In the genomic region with DNA sequence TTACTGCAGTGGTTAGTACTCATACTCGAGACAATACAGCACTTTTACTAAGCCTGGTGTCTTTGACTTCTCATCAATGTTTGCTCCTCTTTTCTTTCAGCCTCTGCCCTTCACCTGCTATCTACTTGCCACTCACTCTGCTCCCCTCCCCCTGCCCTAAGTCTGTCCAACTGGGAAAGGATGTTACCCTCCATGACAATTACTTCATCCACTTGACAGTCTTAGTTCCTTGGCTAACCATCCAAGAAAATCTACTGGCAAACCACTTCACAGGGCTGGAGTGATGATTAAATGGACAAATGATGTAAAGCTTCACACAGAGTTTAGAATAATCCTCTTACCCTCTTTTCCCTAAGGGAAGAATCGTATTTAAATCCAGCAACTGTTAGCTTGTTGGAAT, we compare ENCODE assay signal across 21 cellular contexts.
"Had no signal": no experiment of that assay in that cellular context is flagged by ENCODE, and none has a peak within 500 bp of the region (broad histone marks: within the 10 kb centered on the region; RNA-seq: fewer than 3 reads in every experiment).

No MANE protein-coding gene starts in this region.

- ATAC-seq: heart left ventricle; left lobe of liver; naive thymus-derived CD4-positive, alpha-beta T cell; psoas muscle; right lobe of liver; stimulated activated effector memory CD8-positive, alpha-beta T cell treated with anti-CD3 and anti-CD28 coated beads, Interleukin-12 subunit alpha, Interleukin-12 subunit beta, amount 100 ng/mL, for 72 hours; stimulated activated naive CD8-positive, alpha-beta T cell treated with anti-CD3 and anti-CD28 coated beads, Interleukin-15, Interleukin-2, amounts not matched to agents 100 U/mL and 50 U/mL, for 24 hours had no signal

- H3K27ac ChIP-seq: dorsolateral prefrontal cortex, heart left ventricle, parathyroid adenoma, psoas muscle, right lobe of liver, suprapubic skin, thyroid gland, upper lobe of left lung, uterus had no signal

- H3K27me3 ChIP-seq: dorsolateral prefrontal cortex, heart left ventricle, right lobe of liver, suprapubic skin, thyroid gland, upper lobe of left lung, uterus had no signal

- H3K4me1 ChIP-seq: parathyroid adenoma, psoas muscle, right lobe of liver, thyroid gland, uterus had no signal

- DNase-seq: dorsolateral prefrontal cortex; effector CD8-positive, alpha-beta T cell; heart left ventricle; hypothalamus; kidney glomerular epithelial cell; mammary epithelial cell; naive thymus-derived CD4-positive, alpha-beta T cell; nephron progenitor cell; psoas muscle; retina; right lobe of liver; stimulated activated CD4-positive, alpha-beta T cell treated with anti-CD3 and anti-CD28 coated beads, Interleukin-4, amount 100 ng/mL, for 1 hour; stimulated activated CD8-positive, alpha-beta memory T cell treated with anti-CD3 and anti-CD28 coated beads, Interleukin-4, amount 100 ng/mL, for 48 hours; stimulated activated naive CD8-positive, alpha-beta T cell treated with anti-CD3 and anti-CD28 coated beads, Interleukin-15, Interleukin-2, amounts not matched to agents 100 U/mL and 50 U/mL, for 24 hours; thyroid gland; uterus had no signal

- H3K36me3 ChIP-seq: heart left ventricle, right lobe of liver, suprapubic skin, thyroid gland, upper lobe of left lung, uterus had no signal

- H2AFZ ChIP-seq: parathyroid adenoma had no signal

- H3K9ac ChIP-seq: parathyroid adenoma had no signal

- H3K4me3 ChIP-seq: dorsolateral prefrontal cortex, heart left ventricle, psoas muscle, right lobe of liver, suprapubic skin, thyroid gland, upper lobe of left lung, uterus had no signal

- H3K79me2 ChIP-seq: parathyroid adenoma had no signal

- H3K9me3 ChIP-seq: heart left ventricle, psoas muscle, right lobe of liver, suprapubic skin, thyroid gland, upper lobe of left lung, uterus had no signal
